ENCODE assay signal across 17 cellular contexts in the genomic region with DNA sequence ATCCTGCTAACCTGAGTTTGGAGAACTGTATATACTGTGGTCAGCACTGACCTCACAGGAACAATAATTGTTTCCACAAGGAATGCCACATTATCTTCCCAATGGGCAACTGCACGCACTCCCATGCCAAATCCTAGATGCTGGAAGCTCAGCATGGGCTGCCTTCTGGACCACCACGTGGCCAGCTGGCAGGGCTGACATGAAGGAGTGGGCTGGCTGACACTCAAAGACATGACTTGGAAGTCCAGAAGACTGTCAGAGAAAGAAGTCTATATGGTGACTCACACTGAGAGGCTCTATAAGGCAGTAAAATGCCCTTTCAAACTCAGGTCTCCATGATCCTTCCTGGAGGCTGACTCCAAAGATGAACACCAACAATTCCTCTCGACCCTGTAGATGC.
A peak's percentile ranks its signal among the peaks of the same experiment; 100 is the strongest.
DNase-seq lines count a peak whose midpoint lies in the region; ATAC-seq, FAIRE-seq and TF ChIP-seq lines count a peak whose summit lies in the region.
"Had no signal": no experiment of that assay in that cellular context is flagged by ENCODE, and none has a peak within 500 bp of the region (broad histone marks: within the 10 kb centered on the region; RNA-seq: fewer than 3 reads in every experiment).

No MANE protein-coding gene starts in this region.

- H3K9ac ChIP-seq in PC-3 (ENCODE audit: low read length) (no peak overlapping the region), endothelial cell of umbilical vein (replicated peaks; ENCODE audit: extremely low read depth, insufficient read depth, low read length) (no peak overlapping the region)

- no peaks in the 10 kb centered on the region for H3K9me2 ChIP-seq in PC-3 (replicated peaks; ENCODE audit: low read length)

- no peaks in the 10 kb centered on the region for H3K9me1 ChIP-seq in endothelial cell of umbilical vein (replicated peaks; ENCODE audit: control insufficient read depth, extremely low read depth, insufficient read depth, low read length)

- dilution Hi-C loops in endothelial cell of umbilical vein (cut with MboI; ENCODE audit: extremely low pct_ligation_motif_present, low sequenced_read_pairs) = no loop called here

- TF ChIP-seq EP300 in stomach (IDR thresholded peaks at IDR 0.05) = no peak
- TF ChIP-seq EP300 in gastroesophageal sphincter (IDR thresholded peaks at IDR 0.05) = no peak

- no peak overlapping the region for H3K4me2 ChIP-seq in PC-3 (ENCODE audit: low read length)
- no peak overlapping the region for H3K4me2 ChIP-seq in endothelial cell of umbilical vein (ENCODE audit: insufficient read depth, low read length)
- no peak overlapping the region for H3K4me2 ChIP-seq in osteoblast (ENCODE audit: insufficient read depth, low read length)

- H3K4me1 ChIP-seq in PC-3 (ENCODE audit: insufficient read depth, low read length) = peaks cover 25% of the 10 kb centered on the region
- peaks cover 50% of the 10 kb centered on the region for H3K4me1 ChIP-seq in endothelial cell of umbilical vein (ENCODE audit: control insufficient read depth, extremely low read depth, insufficient read depth, low read length)
- peaks cover 32% of the 10 kb centered on the region for H3K4me1 ChIP-seq in osteoblast (ENCODE audit: insufficient read depth, low read length)
- peaks cover 5 to 17% (median 15%) of the 10 kb centered on the region in 4 donors for H3K4me1 ChIP-seq in stomach
- peaks cover 3 to 13% (median 4%) of the 10 kb centered on the region in 3 donors for H3K4me1 ChIP-seq in gastroesophageal sphincter
- H3K4me1 ChIP-seq: HAP-1 had no signal

- TF ChIP-seq CTCF in PC-3 (conservative IDR thresholded peaks at IDR 0.05; ENCODE audit: low read depth, low read length) (no peak), endothelial cell of umbilical vein (IDR thresholded peaks at IDR 0.05; ENCODE audit: extremely low read depth in 1 of 2, insufficient read depth in 1 of 2, low read depth in 1 of 2, low read length in 2 of 2) (no peak), osteoblast (IDR thresholded peaks at IDR 0.05; ENCODE audit: extremely low read depth, low read depth, low read length) (no peak), stomach (IDR thresholded peaks at IDR 0.05) (no peak), gastroesophageal sphincter (IDR thresholded peaks at IDR 0.05) (no peak)

- 69 to 84% (median 80%) methylated on average over 3 of the region's 3 CpGs for WGBS in stomach, 5 donors
- WGBS in gastroesophageal sphincter (ENCODE audit: low coverage in 1 of 2), 2 donors = 100% methylated on average over 1 of the region's 3 CpGs

- ATAC-seq in PC-3 = no peak
- ATAC-seq in HG03457 (IDR thresholded peaks at IDR 0.05; ENCODE audit: unreplicated experiment) = no peak
- no peak for ATAC-seq in GM18861 (IDR thresholded peaks at IDR 0.05; ENCODE audit: unreplicated experiment)
- ATAC-seq in gastroesophageal sphincter = no peak
- ATAC-seq: activated CD4-positive, CD25-positive, alpha-beta regulatory T cell treated with anti-CD3 and anti-CD28 coated beads, Interleukin-2, amount 50 U/mL, for 24 hours; CD8-positive, alpha-beta T cell; heart right ventricle had no signal

- TF ChIP-seq POLR2A in endothelial cell of umbilical vein (IDR thresholded peaks at IDR 0.05; ENCODE audit: low read depth, low read length) (no peak), stomach (IDR thresholded peaks at IDR 0.05) (no peak), gastroesophageal sphincter (IDR thresholded peaks at IDR 0.05) (no peak)

- H2AFZ ChIP-seq in PC-3 (ENCODE audit: low read length) = peak overlapping the region; percentile 52; the same call in 1 of the 2 replicates
- peak overlapping the region; percentile 52 for H2AFZ ChIP-seq in endothelial cell of umbilical vein (ENCODE audit: low read depth, low read length)
- peak overlapping the region; percentile 26 for H2AFZ ChIP-seq in osteoblast (ENCODE audit: low read length)

- H3F3A ChIP-seq in PC-3 (ENCODE audit: low read length, unreplicated experiment) = no peaks in the 10 kb centered on the region

- H3K4me3 ChIP-seq in PC-3 (ENCODE audit: low read length) (no peak overlapping the region), endothelial cell of umbilical vein (replicated peaks in 1 of 3; ENCODE audit: insufficient read depth in 1 of 3, low read depth in 1 of 3, low read length in 3 of 3) (no peak overlapping the region), osteoblast (ENCODE audit: insufficient read depth, low read length) (no peak overlapping the region), stomach (no peak overlapping the region), gastroesophageal sphincter (no peak overlapping the region)
- H3K4me3 ChIP-seq: HAP-1, heart right ventricle, left ventricle myocardium inferior had no signal

- BruUV-seq in PC-3 (replicated peaks; lab: Mats Ljungman, UMichigan) = no TSS peak
- no TSS peak for BruUV-seq in endothelial cell of umbilical vein (replicated peaks; lab: Mats Ljungman, UMichigan)

- CTCF ChIA-PET in PC-3 (lab: Charles Lee) (no interaction called here), endothelial cell of umbilical vein (lab: Charles Lee) (interaction anchor here (0.6 to 1.0 kb wide), 2 partner anchors 33 to 34 kb away, joined by 3 read pairs; no protein-coding TSS in a partner anchor)

- H3K9me3 ChIP-seq in PC-3 (ENCODE audit: low read length) = no peaks in the 10 kb centered on the region
- H3K9me3 ChIP-seq in endothelial cell of umbilical vein (replicated peaks; ENCODE audit: control insufficient read depth, insufficient read depth, low read length) = no peaks in the 10 kb centered on the region
- H3K9me3 ChIP-seq in osteoblast (ENCODE audit: low read depth, low read length) = no peaks in the 10 kb centered on the region
- H3K9me3 ChIP-seq in stomach = no peaks in the 10 kb centered on the region
- H3K9me3 ChIP-seq in gastroesophageal sphincter = no peaks in the 10 kb centered on the region
- H3K9me3 ChIP-seq: HAP-1, heart right ventricle, left ventricle myocardium inferior had no signal

- H4K20me1 ChIP-seq in PC-3 (ENCODE audit: low read length) (no peaks in the 10 kb centered on the region), endothelial cell of umbilical vein (replicated peaks; ENCODE audit: control insufficient read depth, extremely low read depth, insufficient read depth, low read length) (no peaks in the 10 kb centered on the region), osteoblast (ENCODE audit: insufficient read depth, low read length) (no peaks in the 10 kb centered on the region)

- DNase-seq in ELR (ENCODE audit: low read depth) (peak; percentile 68), PC-3 (peak; percentile 13), endothelial cell of umbilical vein (ENCODE audit: low read depth, low spot score) (peak; percentile 41), osteoblast (ENCODE audit: insufficient read length, low spot score, missing footprints) (no peak), stomach (no peak)
- DNase-seq: activated naive CD8-positive, alpha-beta T cell treated with anti-CD3 and anti-CD28 coated beads for 36 hours; CD8-positive, alpha-beta T cell; left ventricle myocardium inferior; NCI-H2081 treated with DMSO at 0.1 percent for 48 hours; nephron progenitor cell; SW 1271 had no signal

- POLR2A ChIA-PET in PC-3 (lab: Charles Lee; ENCODE audit: unreplicated experiment) = no interaction called here
- POLR2A ChIA-PET in endothelial cell of umbilical vein (lab: Charles Lee) = no interaction called here

- no peaks in the 10 kb centered on the region for H3K79me2 ChIP-seq in PC-3 (ENCODE audit: low read length)
- H3K79me2 ChIP-seq in endothelial cell of umbilical vein (ENCODE audit: control insufficient read depth, insufficient read depth, low read length) = no peaks in the 10 kb centered on the region
- H3K79me2 ChIP-seq in osteoblast (ENCODE audit: insufficient read depth, low read length) = no peaks in the 10 kb centered on the region

- H3K27ac ChIP-seq in PC-3 (ENCODE audit: low read length) (peak overlapping the region; percentile 70), endothelial cell of umbilical vein (ENCODE audit: insufficient read depth, low read depth, low read length) (peak overlapping the region; percentile 98), osteoblast (ENCODE audit: low read depth, low read length) (peak overlapping the region; percentile 89), stomach (no peak overlapping the region), gastroesophageal sphincter (no peak overlapping the region)
- H3K27ac ChIP-seq: left ventricle myocardium inferior had no signal

- intact Hi-C loops in PC-3 (cut with micrococcal nuclease) (no loop called here), endothelial cell of umbilical vein (cut with micrococcal nuclease) (loop anchor here (5.0 to 10.0 kb wide), 3 partner anchors 159 to 356 kb away; no protein-coding TSS in a partner anchor), stomach (cut with DNase I; ENCODE audit: low total_unique reads) (no loop called here)

- H3K27me3 ChIP-seq in PC-3 (ENCODE audit: low read length) = no peaks in the 10 kb centered on the region
- no peaks in the 10 kb centered on the region for H3K27me3 ChIP-seq in endothelial cell of umbilical vein (ENCODE audit: control insufficient read depth in 2 of 2, insufficient read depth in 2 of 2, low read length in 2 of 2)
- H3K27me3 ChIP-seq in osteoblast (ENCODE audit: insufficient read depth, low read length) = no peaks in the 10 kb centered on the region
- no peaks in the 10 kb centered on the region for H3K27me3 ChIP-seq in stomach
- H3K27me3 ChIP-seq in gastroesophageal sphincter = no peaks in the 10 kb centered on the region
- H3K27me3 ChIP-seq: heart right ventricle had no signal

- H3K36me3 ChIP-seq in PC-3 (ENCODE audit: low read depth, low read length) (no peaks in the 10 kb centered on the region), endothelial cell of umbilical vein (ENCODE audit: control insufficient read depth in 2 of 2, extremely low read depth in 1 of 2, insufficient read depth in 2 of 2, low read length in 2 of 2) (no peaks in the 10 kb centered on the region), osteoblast (ENCODE audit: insufficient read depth, low read length) (no peaks in the 10 kb centered on the region), stomach (no peaks in the 10 kb centered on the region), gastroesophageal sphincter (no peaks in the 10 kb centered on the region)
- H3K36me3 ChIP-seq: HAP-1, heart right ventricle, left ventricle myocardium inferior had no signal

- no peak for FAIRE-seq in endothelial cell of umbilical vein (lab: Jason Lieb, UNC)

TF ChIP-seq in endothelial cell of umbilical vein, 7 proteins besides CTCF, POLR2A, EP300 and RAD21:
- TF ChIP-seq GATA2 (IDR thresholded peaks at IDR 0.05; ENCODE audit: insufficient read depth, insufficient read length, low read depth, low read length) = no peak
- no peak for TF ChIP-seq EZH2 (IDR thresholded peaks at IDR 0.05; ENCODE audit: borderline replicate concordance, low read depth, low read length, severe bottlenecking)
- peak; percentile 48 for TF ChIP-seq FOS (IDR thresholded peaks at IDR 0.05; ENCODE audit: borderline replicate concordance, insufficient read depth, low read length)

Comparison
In these comparisons a context has a peak if more than half of its experiments do, and no peak if none do; other contexts are left out.
1. DNase-seq: peak in ELR (single experiment), PC-3 (single experiment) and endothelial cell of umbilical vein (single experiment); none in osteoblast (single experiment) and stomach (single experiment).
2. H3K27ac ChIP-seq: peak in PC-3 (single experiment), endothelial cell of umbilical vein (single experiment) and osteoblast (single experiment); none in stomach (0 of 5) and gastroesophageal sphincter (0 of 4).
3. Peak in every context shown above with its lines, with median percentiles within 50 percentile points of each other: H2AFZ ChIP-seq.